ENCODE assay signal across 1 cellular context in the genomic region with DNA sequence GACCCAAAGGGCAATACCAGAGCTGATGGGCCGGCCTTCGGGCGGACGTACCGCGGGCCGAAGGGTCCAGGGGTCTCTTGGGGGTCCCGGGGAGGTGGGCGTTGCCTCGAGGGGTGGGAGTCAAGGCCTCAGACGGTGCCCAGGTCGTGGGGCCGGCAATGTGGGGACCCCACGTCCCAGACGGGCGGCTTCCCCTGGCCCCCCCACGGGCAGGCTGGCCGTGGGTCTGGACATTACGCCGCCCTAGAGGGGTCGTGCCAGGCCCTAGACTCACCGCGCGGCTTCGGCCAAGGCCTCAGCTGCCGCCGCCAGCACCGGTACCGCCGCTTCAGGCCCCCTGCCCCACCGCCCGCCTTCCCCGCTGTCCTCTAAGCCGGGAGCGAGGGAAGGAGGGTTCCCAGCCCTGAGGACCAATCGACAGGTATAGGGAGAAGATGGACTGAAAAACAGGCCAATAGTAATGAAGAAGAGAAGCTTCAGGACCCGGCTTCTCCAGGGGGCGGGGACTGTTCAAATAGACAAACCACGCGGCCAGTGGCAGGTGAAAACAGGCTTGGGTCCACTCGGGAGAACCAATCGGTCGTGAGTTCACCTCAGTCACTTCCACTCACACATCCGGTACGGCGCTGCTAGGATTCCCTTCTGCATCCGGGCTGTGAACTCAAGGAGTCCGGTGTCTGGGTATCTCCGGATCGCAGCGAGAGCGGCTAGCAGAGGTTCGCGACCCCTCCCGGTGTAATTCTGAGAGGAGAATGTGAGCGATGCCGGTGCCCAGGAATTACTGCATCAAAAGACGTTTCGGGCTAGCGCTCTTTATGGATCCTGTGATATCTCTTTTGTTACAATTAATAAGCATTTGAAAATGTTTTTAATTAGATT.
TF ChIP-seq lines count a peak whose summit lies in the region.

A gene (minus strand): TSS at position 381 of the 879 bp plus-strand sequence. CDS start 3,142 bp downstream, outside the sequence.

TF ChIP-seq in HCT116, 20 proteins besides CTCF, POLR2A, EP300 and RAD21 (continued from another document):
- TF ChIP-seq SIN3A (IDR thresholded peaks at IDR 0.05; ENCODE audit: low read depth) = no peak
- TF ChIP-seq YY1 (IDR thresholded peaks at IDR 0.05; ENCODE audit: extremely low read depth, insufficient replicate concordance, low read depth, low read length) = peak; percentile 80
- TF ChIP-seq ELF1 (IDR thresholded peaks at IDR 0.05; ENCODE audit: borderline replicate concordance, low read depth) = no peak; the same call in 1 of the 2 replicates
- TF ChIP-seq, protein P1, sequence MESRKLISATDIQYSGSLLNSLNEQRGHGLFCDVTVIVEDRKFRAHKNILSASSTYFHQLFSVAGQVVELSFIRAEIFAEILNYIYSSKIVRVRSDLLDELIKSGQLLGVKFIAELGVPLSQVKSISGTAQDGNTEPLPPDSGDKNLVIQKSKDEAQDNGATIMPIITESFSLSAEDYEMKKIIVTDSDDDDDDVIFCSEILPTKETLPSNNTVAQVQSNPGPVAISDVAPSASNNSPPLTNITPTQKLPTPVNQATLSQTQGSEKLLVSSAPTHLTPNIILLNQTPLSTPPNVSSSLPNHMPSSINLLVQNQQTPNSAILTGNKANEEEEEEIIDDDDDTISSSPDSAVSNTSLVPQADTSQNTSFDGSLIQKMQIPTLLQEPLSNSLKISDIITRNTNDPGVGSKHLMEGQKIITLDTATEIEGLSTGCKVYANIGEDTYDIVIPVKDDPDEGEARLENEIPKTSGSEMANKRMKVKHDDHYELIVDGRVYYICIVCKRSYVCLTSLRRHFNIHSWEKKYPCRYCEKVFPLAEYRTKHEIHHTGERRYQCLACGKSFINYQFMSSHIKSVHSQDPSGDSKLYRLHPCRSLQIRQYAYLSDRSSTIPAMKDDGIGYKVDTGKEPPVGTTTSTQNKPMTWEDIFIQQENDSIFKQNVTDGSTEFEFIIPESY (IDR thresholded peaks at IDR 0.05; ENCODE audit: extremely low read depth, insufficient replicate concordance, low read length) = no peak
- no peak for TF ChIP-seq JUND (IDR thresholded peaks at IDR 0.05)
- peak; percentile 52; the same call in 1 of the 2 replicates for TF ChIP-seq ZFX (IDR thresholded peaks at IDR 0.05)
- no peak for TF ChIP-seq ZNF274 (IDR thresholded peaks at IDR 0.05; ENCODE audit: low read depth, low read length)
- TF ChIP-seq EZH2phosphoT487 (IDR thresholded peaks at IDR 0.05; ENCODE audit: borderline replicate concordance) = no peak
- no peak for TF ChIP-seq EGR1 (IDR thresholded peaks at IDR 0.05; ENCODE audit: low read depth)
- TF ChIP-seq CEBPB (IDR thresholded peaks at IDR 0.05; ENCODE audit: low read depth) = no peak
- TF ChIP-seq TCF7L2 (IDR thresholded peaks at IDR 0.05; ENCODE audit: borderline replicate concordance, extremely low read depth, insufficient read depth, insufficient read length) = peak; percentile 42
